In the genomic region with DNA sequence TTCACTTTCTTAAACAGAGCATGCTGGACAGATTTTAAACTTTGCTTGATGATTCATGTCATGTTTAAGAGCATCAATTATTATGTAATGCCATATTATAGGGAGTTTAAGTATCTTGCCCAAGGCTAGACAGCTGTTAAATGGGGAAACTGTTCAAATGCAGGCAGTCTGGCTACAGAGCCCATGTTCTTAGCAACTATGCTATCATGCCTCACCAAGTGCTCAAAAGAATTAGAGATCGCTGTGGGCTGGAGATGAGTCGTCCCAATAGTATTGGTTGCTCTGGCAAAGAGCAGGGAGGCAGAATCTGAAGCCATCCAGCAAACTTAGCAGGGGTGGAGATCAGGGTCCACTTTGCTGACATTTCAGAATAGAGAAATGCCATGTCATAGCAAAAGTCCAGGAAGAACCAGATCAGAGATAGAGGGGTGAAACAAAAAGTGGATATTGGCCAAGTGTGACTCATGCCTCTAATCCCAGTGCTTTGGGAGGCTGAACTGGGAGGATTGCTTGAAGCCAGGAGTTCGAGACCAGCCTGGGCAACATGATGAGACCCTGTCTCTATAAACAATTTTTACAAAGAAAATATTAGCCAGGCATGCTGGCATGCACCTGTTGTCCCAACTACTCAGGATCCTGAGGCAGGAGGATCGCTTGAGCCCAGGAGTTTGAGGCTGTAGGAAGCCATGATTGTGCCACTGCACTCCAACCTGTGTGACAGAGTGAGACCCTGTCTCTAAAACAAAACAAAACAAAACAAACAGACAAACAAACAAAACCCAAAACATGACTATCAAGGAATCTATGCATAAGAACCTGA, we compare ENCODE assay signal across 1 cellular context.
A peak's percentile ranks its signal among the peaks of the same experiment; 100 is the strongest.
TF ChIP-seq lines count a peak whose summit lies in the region.

No MANE protein-coding gene starts in this region.

TF ChIP-seq in K562, 482 proteins besides CTCF, POLR2A, EP300 and RAD21 (continued from another document and continues in another):
- TF ChIP-seq, protein P1, sequence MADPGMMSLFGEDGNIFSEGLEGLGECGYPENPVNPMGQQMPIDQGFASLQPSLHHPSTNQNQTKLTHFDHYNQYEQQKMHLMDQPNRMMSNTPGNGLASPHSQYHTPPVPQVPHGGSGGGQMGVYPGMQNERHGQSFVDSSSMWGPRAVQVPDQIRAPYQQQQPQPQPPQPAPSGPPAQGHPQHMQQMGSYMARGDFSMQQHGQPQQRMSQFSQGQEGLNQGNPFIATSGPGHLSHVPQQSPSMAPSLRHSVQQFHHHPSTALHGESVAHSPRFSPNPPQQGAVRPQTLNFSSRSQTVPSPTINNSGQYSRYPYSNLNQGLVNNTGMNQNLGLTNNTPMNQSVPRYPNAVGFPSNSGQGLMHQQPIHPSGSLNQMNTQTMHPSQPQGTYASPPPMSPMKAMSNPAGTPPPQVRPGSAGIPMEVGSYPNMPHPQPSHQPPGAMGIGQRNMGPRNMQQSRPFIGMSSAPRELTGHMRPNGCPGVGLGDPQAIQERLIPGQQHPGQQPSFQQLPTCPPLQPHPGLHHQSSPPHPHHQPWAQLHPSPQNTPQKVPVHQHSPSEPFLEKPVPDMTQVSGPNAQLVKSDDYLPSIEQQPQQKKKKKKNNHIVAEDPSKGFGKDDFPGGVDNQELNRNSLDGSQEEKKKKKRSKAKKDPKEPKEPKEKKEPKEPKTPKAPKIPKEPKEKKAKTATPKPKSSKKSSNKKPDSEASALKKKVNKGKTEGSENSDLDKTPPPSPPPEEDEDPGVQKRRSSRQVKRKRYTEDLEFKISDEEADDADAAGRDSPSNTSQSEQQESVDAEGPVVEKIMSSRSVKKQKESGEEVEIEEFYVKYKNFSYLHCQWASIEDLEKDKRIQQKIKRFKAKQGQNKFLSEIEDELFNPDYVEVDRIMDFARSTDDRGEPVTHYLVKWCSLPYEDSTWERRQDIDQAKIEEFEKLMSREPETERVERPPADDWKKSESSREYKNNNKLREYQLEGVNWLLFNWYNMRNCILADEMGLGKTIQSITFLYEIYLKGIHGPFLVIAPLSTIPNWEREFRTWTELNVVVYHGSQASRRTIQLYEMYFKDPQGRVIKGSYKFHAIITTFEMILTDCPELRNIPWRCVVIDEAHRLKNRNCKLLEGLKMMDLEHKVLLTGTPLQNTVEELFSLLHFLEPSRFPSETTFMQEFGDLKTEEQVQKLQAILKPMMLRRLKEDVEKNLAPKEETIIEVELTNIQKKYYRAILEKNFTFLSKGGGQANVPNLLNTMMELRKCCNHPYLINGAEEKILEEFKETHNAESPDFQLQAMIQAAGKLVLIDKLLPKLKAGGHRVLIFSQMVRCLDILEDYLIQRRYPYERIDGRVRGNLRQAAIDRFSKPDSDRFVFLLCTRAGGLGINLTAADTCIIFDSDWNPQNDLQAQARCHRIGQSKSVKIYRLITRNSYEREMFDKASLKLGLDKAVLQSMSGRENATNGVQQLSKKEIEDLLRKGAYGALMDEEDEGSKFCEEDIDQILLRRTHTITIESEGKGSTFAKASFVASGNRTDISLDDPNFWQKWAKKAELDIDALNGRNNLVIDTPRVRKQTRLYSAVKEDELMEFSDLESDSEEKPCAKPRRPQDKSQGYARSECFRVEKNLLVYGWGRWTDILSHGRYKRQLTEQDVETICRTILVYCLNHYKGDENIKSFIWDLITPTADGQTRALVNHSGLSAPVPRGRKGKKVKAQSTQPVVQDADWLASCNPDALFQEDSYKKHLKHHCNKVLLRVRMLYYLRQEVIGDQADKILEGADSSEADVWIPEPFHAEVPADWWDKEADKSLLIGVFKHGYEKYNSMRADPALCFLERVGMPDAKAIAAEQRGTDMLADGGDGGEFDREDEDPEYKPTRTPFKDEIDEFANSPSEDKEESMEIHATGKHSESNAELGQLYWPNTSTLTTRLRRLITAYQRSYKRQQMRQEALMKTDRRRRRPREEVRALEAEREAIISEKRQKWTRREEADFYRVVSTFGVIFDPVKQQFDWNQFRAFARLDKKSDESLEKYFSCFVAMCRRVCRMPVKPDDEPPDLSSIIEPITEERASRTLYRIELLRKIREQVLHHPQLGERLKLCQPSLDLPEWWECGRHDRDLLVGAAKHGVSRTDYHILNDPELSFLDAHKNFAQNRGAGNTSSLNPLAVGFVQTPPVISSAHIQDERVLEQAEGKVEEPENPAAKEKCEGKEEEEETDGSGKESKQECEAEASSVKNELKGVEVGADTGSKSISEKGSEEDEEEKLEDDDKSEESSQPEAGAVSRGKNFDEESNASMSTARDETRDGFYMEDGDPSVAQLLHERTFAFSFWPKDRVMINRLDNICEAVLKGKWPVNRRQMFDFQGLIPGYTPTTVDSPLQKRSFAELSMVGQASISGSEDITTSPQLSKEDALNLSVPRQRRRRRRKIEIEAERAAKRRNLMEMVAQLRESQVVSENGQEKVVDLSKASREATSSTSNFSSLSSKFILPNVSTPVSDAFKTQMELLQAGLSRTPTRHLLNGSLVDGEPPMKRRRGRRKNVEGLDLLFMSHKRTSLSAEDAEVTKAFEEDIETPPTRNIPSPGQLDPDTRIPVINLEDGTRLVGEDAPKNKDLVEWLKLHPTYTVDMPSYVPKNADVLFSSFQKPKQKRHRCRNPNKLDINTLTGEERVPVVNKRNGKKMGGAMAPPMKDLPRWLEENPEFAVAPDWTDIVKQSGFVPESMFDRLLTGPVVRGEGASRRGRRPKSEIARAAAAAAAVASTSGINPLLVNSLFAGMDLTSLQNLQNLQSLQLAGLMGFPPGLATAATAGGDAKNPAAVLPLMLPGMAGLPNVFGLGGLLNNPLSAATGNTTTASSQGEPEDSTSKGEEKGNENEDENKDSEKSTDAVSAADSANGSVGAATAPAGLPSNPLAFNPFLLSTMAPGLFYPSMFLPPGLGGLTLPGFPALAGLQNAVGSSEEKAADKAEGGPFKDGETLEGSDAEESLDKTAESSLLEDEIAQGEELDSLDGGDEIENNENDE (IDR thresholded peaks at IDR 0.05; ENCODE audit: low read depth, low read length), result no peak
- no peak for TF ChIP-seq PYGO2 (tag; IDR thresholded peaks at IDR 0.05)
- no peak for TF ChIP-seq FOXM1 (IDR thresholded peaks at IDR 0.05; ENCODE audit: low read depth)
- TF ChIP-seq FOXM1 (CRISPR knock-in tag; IDR thresholded peaks at IDR 0.05; ENCODE audit: low read depth), result no peak
- no peak for TF ChIP-seq ZNF146 (CRISPR knock-in tag; IDR thresholded peaks at IDR 0.05; ENCODE audit: unreplicated experiment)
- TF ChIP-seq, protein P2, sequence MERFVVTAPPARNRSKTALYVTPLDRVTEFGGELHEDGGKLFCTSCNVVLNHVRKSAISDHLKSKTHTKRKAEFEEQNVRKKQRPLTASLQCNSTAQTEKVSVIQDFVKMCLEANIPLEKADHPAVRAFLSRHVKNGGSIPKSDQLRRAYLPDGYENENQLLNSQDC (CRISPR knock-in tag; IDR thresholded peaks at IDR 0.05), result no peak
- TF ChIP-seq ZNF282 (CRISPR knock-in tag; IDR thresholded peaks at IDR 0.05), result no peak
- no peak for TF ChIP-seq GTF2A2 (tag; IDR thresholded peaks at IDR 0.05)
- TF ChIP-seq TBL1XR1 (IDR thresholded peaks at IDR 0.05; ENCODE audit: low read length in 2 of 2), result no peak
- no peak for TF ChIP-seq CXXC5 (CRISPR knock-in tag; IDR thresholded peaks at IDR 0.05)
- no peak; the same call in 1 of the 2 replicates for TF ChIP-seq NFATC3 (IDR thresholded peaks at IDR 0.05)
- no peak for TF ChIP-seq CEBPG (CRISPR knock-in tag; IDR thresholded peaks at IDR 0.05)
- peak in 1 of 2 experiments; percentile 33; a peak in 1 of 4 replicates for TF ChIP-seq CEBPG (tag; conservative IDR thresholded peaks at IDR 0.05 in 1 of 2, IDR thresholded peaks at IDR 0.05 in 1 of 2)
- TF ChIP-seq, protein P3, sequence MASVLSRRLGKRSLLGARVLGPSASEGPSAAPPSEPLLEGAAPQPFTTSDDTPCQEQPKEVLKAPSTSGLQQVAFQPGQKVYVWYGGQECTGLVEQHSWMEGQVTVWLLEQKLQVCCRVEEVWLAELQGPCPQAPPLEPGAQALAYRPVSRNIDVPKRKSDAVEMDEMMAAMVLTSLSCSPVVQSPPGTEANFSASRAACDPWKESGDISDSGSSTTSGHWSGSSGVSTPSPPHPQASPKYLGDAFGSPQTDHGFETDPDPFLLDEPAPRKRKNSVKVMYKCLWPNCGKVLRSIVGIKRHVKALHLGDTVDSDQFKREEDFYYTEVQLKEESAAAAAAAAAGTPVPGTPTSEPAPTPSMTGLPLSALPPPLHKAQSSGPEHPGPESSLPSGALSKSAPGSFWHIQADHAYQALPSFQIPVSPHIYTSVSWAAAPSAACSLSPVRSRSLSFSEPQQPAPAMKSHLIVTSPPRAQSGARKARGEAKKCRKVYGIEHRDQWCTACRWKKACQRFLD (CRISPR knock-in tag; IDR thresholded peaks at IDR 0.05), result no peak
- TF ChIP-seq POLR2G (IDR thresholded peaks at IDR 0.05; ENCODE audit: low read depth, low read length), result no peak
- TF ChIP-seq KLF1 (tag; IDR thresholded peaks at IDR 0.05), result no peak
- no peak for TF ChIP-seq ZNF253 (CRISPR knock-in tag; conservative IDR thresholded peaks at IDR 0.05)
- TF ChIP-seq SRSF9 (IDR thresholded peaks at IDR 0.05; ENCODE audit: borderline replicate concordance, low read depth, low read length), result no peak
- no peak for TF ChIP-seq BHLHE40 (IDR thresholded peaks at IDR 0.05; ENCODE audit: low read length)
- no peak for TF ChIP-seq TARDBP (IDR thresholded peaks at IDR 0.05)
- TF ChIP-seq, protein P4, sequence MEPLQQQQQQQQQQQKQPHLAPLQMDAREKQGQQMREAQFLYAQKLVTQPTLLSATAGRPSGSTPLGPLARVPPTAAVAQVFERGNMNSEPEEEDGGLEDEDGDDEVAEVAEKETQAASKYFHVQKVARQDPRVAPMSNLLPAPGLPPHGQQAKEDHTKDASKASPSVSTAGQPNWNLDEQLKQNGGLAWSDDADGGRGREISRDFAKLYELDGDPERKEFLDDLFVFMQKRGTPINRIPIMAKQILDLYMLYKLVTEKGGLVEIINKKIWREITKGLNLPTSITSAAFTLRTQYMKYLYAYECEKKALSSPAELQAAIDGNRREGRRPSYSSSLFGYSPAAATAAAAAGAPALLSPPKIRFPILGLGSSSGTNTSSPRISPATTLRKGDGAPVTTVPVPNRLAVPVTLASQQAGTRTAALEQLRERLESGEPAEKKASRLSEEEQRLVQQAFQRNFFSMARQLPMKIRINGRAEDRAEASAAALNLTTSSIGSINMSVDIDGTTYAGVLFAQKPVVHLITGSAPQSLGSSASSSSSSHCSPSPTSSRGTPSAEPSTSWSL (CRISPR knock-in tag; IDR thresholded peaks at IDR 0.05; ENCODE audit: borderline replicate concordance), result no peak
- TF ChIP-seq MEF2A (IDR thresholded peaks at IDR 0.05; ENCODE audit: control insufficient read depth, low read depth, low read length), result no peak
- no peak for TF ChIP-seq NR2F6 (CRISPR knock-in tag; IDR thresholded peaks at IDR 0.05)
- 0 out of 2 replicates have a peak, but pooled peaks have one; percentile 27 for TF ChIP-seq CREM (IDR thresholded peaks at IDR 0.05; ENCODE audit: low read depth)
- TF ChIP-seq TRIM28 (IDR thresholded peaks at IDR 0.05), result peak; percentile 54; the same call in 1 of the 2 replicates
- TF ChIP-seq ZNF263 (CRISPR knock-in tag; IDR thresholded peaks at IDR 0.05; ENCODE audit: borderline replicate concordance), result no peak
- TF ChIP-seq ZNF584 (CRISPR knock-in tag; IDR thresholded peaks at IDR 0.05; ENCODE audit: low read depth), result no peak
- TF ChIP-seq ZNF583 (CRISPR knock-in tag; IDR thresholded peaks at IDR 0.05), result no peak
- TF ChIP-seq NR2C2 (CRISPR knock-in tag; IDR thresholded peaks at IDR 0.05), result no peak
- no peak for TF ChIP-seq NR2C2 (tag; IDR thresholded peaks at IDR 0.05)
- TF ChIP-seq PTBP1 (IDR thresholded peaks at IDR 0.05; ENCODE audit: low read depth, low read length), result no peak
- TF ChIP-seq SMARCB1 (IDR thresholded peaks at IDR 0.05; ENCODE audit: insufficient read length, low read depth), result no peak
- no peak for TF ChIP-seq ZNF184 (CRISPR knock-in tag; IDR thresholded peaks at IDR 0.05)
- TF ChIP-seq, protein P5, sequence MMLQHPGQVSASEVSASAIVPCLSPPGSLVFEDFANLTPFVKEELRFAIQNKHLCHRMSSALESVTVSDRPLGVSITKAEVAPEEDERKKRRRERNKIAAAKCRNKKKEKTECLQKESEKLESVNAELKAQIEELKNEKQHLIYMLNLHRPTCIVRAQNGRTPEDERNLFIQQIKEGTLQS (IDR thresholded peaks at IDR 0.05), result peak; percentile 96
- TF ChIP-seq, protein P5 (CRISPR knock-in tag; conservative IDR thresholded peaks at IDR 0.05), result peak; percentile 91; the same call in 1 of the 2 replicates
- peak in 1 of 2 experiments; percentile 79; a peak in 3 of 4 replicates for TF ChIP-seq RCOR1 (IDR thresholded peaks at IDR 0.05; ENCODE audit: borderline replicate concordance in 1 of 2, low read depth in 2 of 2, low read length in 2 of 2)
- TF ChIP-seq, protein P6, sequence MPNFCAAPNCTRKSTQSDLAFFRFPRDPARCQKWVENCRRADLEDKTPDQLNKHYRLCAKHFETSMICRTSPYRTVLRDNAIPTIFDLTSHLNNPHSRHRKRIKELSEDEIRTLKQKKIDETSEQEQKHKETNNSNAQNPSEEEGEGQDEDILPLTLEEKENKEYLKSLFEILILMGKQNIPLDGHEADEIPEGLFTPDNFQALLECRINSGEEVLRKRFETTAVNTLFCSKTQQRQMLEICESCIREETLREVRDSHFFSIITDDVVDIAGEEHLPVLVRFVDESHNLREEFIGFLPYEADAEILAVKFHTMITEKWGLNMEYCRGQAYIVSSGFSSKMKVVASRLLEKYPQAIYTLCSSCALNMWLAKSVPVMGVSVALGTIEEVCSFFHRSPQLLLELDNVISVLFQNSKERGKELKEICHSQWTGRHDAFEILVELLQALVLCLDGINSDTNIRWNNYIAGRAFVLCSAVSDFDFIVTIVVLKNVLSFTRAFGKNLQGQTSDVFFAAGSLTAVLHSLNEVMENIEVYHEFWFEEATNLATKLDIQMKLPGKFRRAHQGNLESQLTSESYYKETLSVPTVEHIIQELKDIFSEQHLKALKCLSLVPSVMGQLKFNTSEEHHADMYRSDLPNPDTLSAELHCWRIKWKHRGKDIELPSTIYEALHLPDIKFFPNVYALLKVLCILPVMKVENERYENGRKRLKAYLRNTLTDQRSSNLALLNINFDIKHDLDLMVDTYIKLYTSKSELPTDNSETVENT (CRISPR knock-in tag; IDR thresholded peaks at IDR 0.05), result no peak
- TF ChIP-seq ETV6 (IDR thresholded peaks at IDR 0.05; ENCODE audit: borderline replicate concordance in 1 of 2, low read depth in 2 of 2, low read length in 1 of 2), result no peak
- TF ChIP-seq ETV6 (CRISPR knock-in tag; IDR thresholded peaks at IDR 0.05; ENCODE audit: borderline replicate concordance), result no peak
- TF ChIP-seq JUNB (CRISPR knock-in tag; conservative IDR thresholded peaks at IDR 0.05), result peak; percentile 57; the same call in 1 of the 2 replicates
- TF ChIP-seq, protein P7, sequence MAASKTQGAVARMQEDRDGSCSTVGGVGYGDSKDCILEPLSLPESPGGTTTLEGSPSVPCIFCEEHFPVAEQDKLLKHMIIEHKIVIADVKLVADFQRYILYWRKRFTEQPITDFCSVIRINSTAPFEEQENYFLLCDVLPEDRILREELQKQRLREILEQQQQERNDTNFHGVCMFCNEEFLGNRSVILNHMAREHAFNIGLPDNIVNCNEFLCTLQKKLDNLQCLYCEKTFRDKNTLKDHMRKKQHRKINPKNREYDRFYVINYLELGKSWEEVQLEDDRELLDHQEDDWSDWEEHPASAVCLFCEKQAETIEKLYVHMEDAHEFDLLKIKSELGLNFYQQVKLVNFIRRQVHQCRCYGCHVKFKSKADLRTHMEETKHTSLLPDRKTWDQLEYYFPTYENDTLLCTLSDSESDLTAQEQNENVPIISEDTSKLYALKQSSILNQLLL (CRISPR knock-in tag; IDR thresholded peaks at IDR 0.05; ENCODE audit: borderline replicate concordance), result no peak
